Comparison of ENCODE assay signal across 1 cellular context in genomic region chr9:129679537-129679936, GRCh38.
TF ChIP-seq lines count a peak whose summit lies in the region.

No MANE protein-coding gene starts in this region.

TF ChIP-seq in K562, 482 proteins besides CTCF, POLR2A, EP300 and RAD21:
- TF ChIP-seq ZNF12 (CRISPR knock-in tag; IDR thresholded peaks at IDR 0.05) (no peak), NKRF (IDR thresholded peaks at IDR 0.05; ENCODE audit: borderline replicate concordance) (no peak), ZKSCAN8 (CRISPR knock-in tag; IDR thresholded peaks at IDR 0.05) (no peak), PTTG1 (tag; IDR thresholded peaks at IDR 0.05; ENCODE audit: low read depth) (no peak), KDM2B (CRISPR knock-in tag; IDR thresholded peaks at IDR 0.05) (no peak), FOXA3 (CRISPR knock-in tag; conservative IDR thresholded peaks at IDR 0.05 in 1 of 2, IDR thresholded peaks at IDR 0.05 in 1 of 2) (no peak), HMGN3 (IDR thresholded peaks at IDR 0.05; ENCODE audit: borderline replicate concordance, extremely low read depth, insufficient read length, low read depth, low read length) (peak; percentile 6), POLR2G (IDR thresholded peaks at IDR 0.05; ENCODE audit: low read depth, low read length) (peak; percentile 37; the same call in 1 of the 2 replicates), DIDO1 (tag; IDR thresholded peaks at IDR 0.05; ENCODE audit: low read depth) (no peak), POU5F1 (IDR thresholded peaks at IDR 0.05; ENCODE audit: borderline replicate concordance, low read depth, low read length, partially characterized antibody) (no peak), GATA2 (CRISPR knock-in tag; IDR thresholded peaks at IDR 0.05) (no peak), ZNF699 (CRISPR knock-in tag; IDR thresholded peaks at IDR 0.05; ENCODE audit: insufficient replicate concordance) (no peak), CHD4 (IDR thresholded peaks at IDR 0.05; ENCODE audit: insufficient read depth, insufficient replicate concordance, low read depth, low read length, poor library complexity, severe bottlenecking) (no peak), CREB3 (tag; conservative IDR thresholded peaks at IDR 0.05; ENCODE audit: low read depth) (no peak)
- TF ChIP-seq, protein P1, sequence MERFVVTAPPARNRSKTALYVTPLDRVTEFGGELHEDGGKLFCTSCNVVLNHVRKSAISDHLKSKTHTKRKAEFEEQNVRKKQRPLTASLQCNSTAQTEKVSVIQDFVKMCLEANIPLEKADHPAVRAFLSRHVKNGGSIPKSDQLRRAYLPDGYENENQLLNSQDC (CRISPR knock-in tag; IDR thresholded peaks at IDR 0.05), result no peak
TF ChIP-seq in K562: peak in this region for 2.
